In genomic region chr3:158696618-158697017, GRCh38 we compare ENCODE assay signal across 1 cellular context.
TF ChIP-seq lines count a peak whose summit lies in the region.

No MANE protein-coding gene starts in this region.

TF ChIP-seq in A549, 52 proteins besides CTCF, POLR2A, EP300 and RAD21:
- peak; percentile 31; the same call in 1 of the 2 replicates for TF ChIP-seq JUNB (IDR thresholded peaks at IDR 0.05)
- TF ChIP-seq GATA3 (IDR thresholded peaks at IDR 0.05; ENCODE audit: borderline replicate concordance) = peak; percentile 52
- TF ChIP-seq CEBPB (IDR thresholded peaks at IDR 0.05) = peak; percentile 19 to 33; a peak in 2 of 4 replicates
- no peak for TF ChIP-seq HOXA7 (CRISPR knock-in tag; IDR thresholded peaks at IDR 0.05)
TF ChIP-seq in A549: peak in this region for 3.
